8 cellular contexts compared by ENCODE assay signal in the genomic region with DNA sequence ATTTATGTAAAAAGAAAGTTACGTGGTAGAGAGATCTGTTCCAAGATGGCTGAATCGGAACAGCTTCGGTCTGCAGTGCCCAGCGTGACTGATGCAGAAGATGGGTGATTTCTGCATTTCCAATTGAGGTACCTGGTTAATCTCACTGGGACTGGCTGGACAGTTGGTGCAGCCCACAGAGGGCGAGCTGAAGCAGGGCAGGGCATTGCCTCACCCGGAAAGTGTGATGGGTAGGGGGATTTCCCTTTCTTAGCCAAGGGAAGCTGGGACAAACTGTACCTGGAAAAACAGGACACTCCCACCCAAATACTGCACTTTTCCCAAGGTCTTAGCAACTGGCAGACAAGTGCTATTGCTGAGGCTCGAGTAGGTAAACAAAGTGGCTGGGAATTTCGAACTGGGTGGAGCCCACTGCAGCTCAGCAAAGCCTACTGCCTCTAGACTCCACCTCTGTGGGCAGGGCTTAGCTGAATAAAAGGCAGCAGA. TPM values are rescaled to one million over a fixed set of nuclear protein-coding genes. Genes with fewer than 3 reads are reported as not detected.
DNase-seq lines count a peak whose midpoint lies in the region; ATAC-seq and TF ChIP-seq lines count a peak whose summit lies in the region.

No MANE protein-coding gene starts in this region.

- POLR2A ChIA-PET in naive thymus-derived CD4-positive, alpha-beta T cell (lab: Charles Lee), result interaction anchor here (0.6 to 1.6 kb wide), 3 partner anchors 12 to 369 kb away, joined by 3 to 4 read pairs (median 4); partner anchors contain the start of gene DMXL1
- POLR2A ChIA-PET in A673 (lab: Charles Lee; ENCODE audit: low non-redundant PET), result no interaction called here

- H3K27me3 ChIP-seq in naive thymus-derived CD4-positive, alpha-beta T cell (ENCODE audit: control insufficient read depth in 2 of 2, insufficient read depth in 2 of 2, low read length in 2 of 2), result no peaks in the 10 kb centered on the region
- H3K27me3 ChIP-seq in A673 (replicated peaks; ENCODE audit: insufficient read depth, low read depth, low read length, poor library complexity), result no peaks in the 10 kb centered on the region

- peaks cover 11% of the 10 kb centered on the region for H3K27me3 Mint-ChIP-seq in activated naive CD8-positive, alpha-beta T cell
- H3K27me3 Mint-ChIP-seq in naive thymus-derived CD4-positive, alpha-beta T cell, result peaks cover 7 to 44% (median 8%) of the 10 kb centered on the region in 5 donors
- no peaks in the 10 kb centered on the region for H3K27me3 Mint-ChIP-seq in progenitor cell of endocrine pancreas

- H3K36me3 ChIP-seq in naive thymus-derived CD4-positive, alpha-beta T cell (ENCODE audit: control insufficient read depth in 2 of 3, insufficient read depth in 3 of 3, low read length in 3 of 3), result no peaks in the 10 kb centered on the region
- no peaks in the 10 kb centered on the region for H3K36me3 ChIP-seq in A673 (ENCODE audit: insufficient read depth, low read length, poor library complexity, severe bottlenecking)

- ATAC-seq in HG03378 (IDR thresholded peaks at IDR 0.05; ENCODE audit: unreplicated experiment), result peak; percentile 45
- no peak for ATAC-seq in naive thymus-derived CD4-positive, alpha-beta T cell
- ATAC-seq in GM21737 (IDR thresholded peaks at IDR 0.05; ENCODE audit: unreplicated experiment), result no peak

- H3K4me3 Mint-ChIP-seq in activated naive CD8-positive, alpha-beta T cell, result peak overlapping the region; percentile 87
- peak overlapping the region; percentile 62 to 93 (median 88) for H3K4me3 Mint-ChIP-seq in naive thymus-derived CD4-positive, alpha-beta T cell
- no peak overlapping the region for H3K4me3 Mint-ChIP-seq in progenitor cell of endocrine pancreas (ENCODE audit: low read depth)

- H3K36me3 Mint-ChIP-seq in activated naive CD8-positive, alpha-beta T cell, result peaks cover 2% of the 10 kb centered on the region
- peaks cover 0 to 6% (median 3%) of the 10 kb centered on the region in 5 donors for H3K36me3 Mint-ChIP-seq in naive thymus-derived CD4-positive, alpha-beta T cell
- peaks cover 3% of the 10 kb centered on the region for H3K36me3 Mint-ChIP-seq in progenitor cell of endocrine pancreas (ENCODE audit: insufficient read depth)

- peaks cover 0 to 4% (median 0%) of the 10 kb centered on the region in 3 experiments for H3K9me3 ChIP-seq in naive thymus-derived CD4-positive, alpha-beta T cell (ENCODE audit: control insufficient read depth in 2 of 3, low read length in 3 of 3)
- no peaks in the 10 kb centered on the region for H3K9me3 ChIP-seq in A673 (ENCODE audit: low read depth, low read length, poor library complexity, severe bottlenecking)

- H3K27ac ChIP-seq in naive thymus-derived CD4-positive, alpha-beta T cell (ENCODE audit: low read depth, low read length), result peak overlapping the region; percentile 49
- no peak overlapping the region for H3K27ac ChIP-seq in A673 (ENCODE audit: low read depth, low read length, poor library complexity, severe bottlenecking)

- BruUV-seq in A673 (replicated peaks; lab: Mats Ljungman, UMichigan), result no TSS peak

- TF ChIP-seq CTCF in progenitor cell of endocrine pancreas (IDR thresholded peaks at IDR 0.05; ENCODE audit: unreplicated experiment), result no peak
- no peak for TF ChIP-seq CTCF in A673 (conservative IDR thresholded peaks at IDR 0.05; ENCODE audit: low read depth, low read length)

- intact Hi-C loops in naive thymus-derived CD4-positive, alpha-beta T cell (cut with micrococcal nuclease), result no loop called here
- intact Hi-C loops in A673 (cut with micrococcal nuclease; ENCODE audit: unreplicated experiment), result no loop called here

- peak overlapping the region; percentile 53 for H3K4me3 ChIP-seq in naive thymus-derived CD4-positive, alpha-beta T cell (ENCODE audit: low read length)
- H3K4me3 ChIP-seq in A673 (ENCODE audit: low read depth, low read length, poor library complexity, severe bottlenecking), result no peak overlapping the region

- H3K9me3 Mint-ChIP-seq in activated naive CD8-positive, alpha-beta T cell (ENCODE audit: low read depth), result no peaks in the 10 kb centered on the region
- peaks cover 0 to 7% (median 4%) of the 10 kb centered on the region in 11 donors for H3K9me3 Mint-ChIP-seq in naive thymus-derived CD4-positive, alpha-beta T cell
- H3K9me3 Mint-ChIP-seq in progenitor cell of endocrine pancreas (ENCODE audit: low read depth), result peaks cover 41% of the 10 kb centered on the region

- peaks cover 17% of the 10 kb centered on the region for H3K4me1 Mint-ChIP-seq in activated naive CD8-positive, alpha-beta T cell (ENCODE audit: low read depth)
- H3K4me1 Mint-ChIP-seq in naive thymus-derived CD4-positive, alpha-beta T cell, result peaks cover 0 to 25% (median 15%) of the 10 kb centered on the region in 7 donors
- H3K4me1 Mint-ChIP-seq in progenitor cell of endocrine pancreas (ENCODE audit: low read depth), result peaks cover 5% of the 10 kb centered on the region

- no peaks in the 10 kb centered on the region for H3K4me1 ChIP-seq in naive thymus-derived CD4-positive, alpha-beta T cell (ENCODE audit: control insufficient read depth in 2 of 2, insufficient read depth in 2 of 2, low read length in 2 of 2)
- no peaks in the 10 kb centered on the region for H3K4me1 ChIP-seq in A673 (ENCODE audit: insufficient read depth, low read length, poor library complexity, severe bottlenecking)

- peak overlapping the region; percentile 80 for H3K27ac Mint-ChIP-seq in activated naive CD8-positive, alpha-beta T cell
- peak overlapping the region; percentile 11 to 94 (median 77) for H3K27ac Mint-ChIP-seq in naive thymus-derived CD4-positive, alpha-beta T cell
- H3K27ac Mint-ChIP-seq in progenitor cell of endocrine pancreas, result no peak overlapping the region

- CTCF ChIA-PET in naive thymus-derived CD4-positive, alpha-beta T cell (lab: Charles Lee), result interaction anchor here (0.5 to 1.1 kb wide), 5 partner anchors 126 to 454 kb away, joined by 3 to 4 read pairs (median 3); partner anchors contain the start of gene DTWD2
- CTCF ChIA-PET in A673 (lab: Charles Lee), result no interaction called here

- DNase-seq in GF-D8 (lab: John Stamatoyannopoulos, UW) (peak; percentile 22), progenitor cell of endocrine pancreas (ENCODE audit: low spot score, unreplicated experiment) (no peak), DMS 273 treated with DMSO at 0.1 percent for 48 hours (lab: John Stamatoyannopoulos, UW) (no peak), A673 (ENCODE audit: low spot score) (no peak)
- peak in 1 of 9 donors; percentile 12 for DNase-seq in naive thymus-derived CD4-positive, alpha-beta T cell

RNA-seq across cellular contexts. Expression of gene HSD17B4, which starts 13.1 kb away (rescaled TPM):
- total RNA-seq in naive thymus-derived CD4-positive, alpha-beta T cell, result 10 to 100 TPM; 22.5 to 77.2 (median 71.0) TPM
- 100 to 1,000 TPM in 1 of 2 donors, 10 to 100 TPM in 1; 55.7 to 131 TPM for polyA plus RNA-seq in naive thymus-derived CD4-positive, alpha-beta T cell
- total RNA-seq in progenitor cell of endocrine pancreas (248 and 285 TPM in 2 replicates), A673 (2021) (140 and 151 TPM in 2 replicates)
